ENCODE assay signal across 27 cellular contexts in the genomic region with DNA sequence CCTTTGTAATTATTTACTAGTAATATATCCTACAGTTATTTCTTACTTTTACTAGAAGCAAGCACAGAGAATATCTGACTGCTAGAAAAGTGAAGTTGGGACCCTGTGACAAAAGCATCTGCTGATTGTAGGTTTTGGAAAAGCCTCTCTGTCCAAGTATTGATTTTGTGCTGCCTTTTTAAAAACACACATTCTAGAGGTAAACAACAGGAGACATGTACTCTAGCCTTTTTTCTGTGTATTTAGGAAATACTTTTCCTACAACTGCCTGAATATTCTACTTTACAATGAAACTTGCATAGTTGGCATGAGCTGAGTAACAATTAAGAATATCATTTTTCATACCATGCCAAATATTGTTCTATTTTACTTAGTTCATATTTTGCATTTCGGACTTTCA.
"Had no signal": no experiment of that assay in that cellular context is flagged by ENCODE, and none has a peak within 500 bp of the region (broad histone marks: within the 10 kb centered on the region; RNA-seq: fewer than 3 reads in every experiment).

No MANE protein-coding gene starts in this region.

- H3K4me3 ChIP-seq: stomach, suprapubic skin, testis, thoracic aorta, thyroid gland, tibial artery, tibial nerve, transverse colon, upper lobe of left lung, upper lobe of right lung, uterus, vagina had no signal

- H3K27me3 ChIP-seq: stomach, suprapubic skin, testis, thyroid gland, tibial artery, tibial nerve, transverse colon, upper lobe of left lung, upper lobe of right lung, uterus, vagina had no signal

- ATAC-seq: stimulated activated effector memory CD8-positive, alpha-beta T cell treated with anti-CD3 and anti-CD28 coated beads, Interleukin-12 subunit alpha, Interleukin-12 subunit beta, amount 100 ng/mL, for 72 hours; stimulated activated memory B cell treated with anti-CD40 and anti-IgM and Interleukin-4, amounts not matched to agents 10 μg/mL and 1 μg/mL and 100 μg/mL, for 72 hours; stimulated activated naive B cell treated with anti-CD40 and anti-IgM and Interleukin-4, amounts not matched to agents 10 μg/mL and 1 μg/mL and 100 μg/mL, for 72 hours; stimulated activated naive CD8-positive, alpha-beta T cell treated with anti-CD3 and anti-CD28 coated beads, Interleukin-15, amount 100 ng/mL, for 72 hours; stimulated activated naive CD8-positive, alpha-beta T cell treated with anti-CD3 and anti-CD28 coated beads, Interleukin-15, Interleukin-2, amounts not matched to agents 100 U/mL and 50 U/mL, for 24 hours; upper lobe of right lung had no signal

- H3K27ac ChIP-seq: stomach, suprapubic skin, testis, thoracic aorta, thyroid gland, tibial artery, tibial nerve, transverse colon, upper lobe of left lung, upper lobe of right lung, uterus, vagina had no signal

- H3K36me3 ChIP-seq: stomach, suprapubic skin, thoracic aorta, thyroid gland, tibial artery, tibial nerve, transverse colon, upper lobe of left lung, upper lobe of right lung, uterus, vagina had no signal

- H3K9me3 ChIP-seq: stomach, testis, thoracic aorta, thyroid gland, tibial artery, tibial nerve, transverse colon, upper lobe of left lung, upper lobe of right lung, uterus, vagina had no signal

- DNase-seq: stimulated activated CD4-positive, alpha-beta T cell treated with anti-CD3 and anti-CD28 coated beads, Interleukin-2, amount 100 ng/mL, for 48 hours; stimulated activated CD4-positive, alpha-beta T cell treated with anti-CD3 and anti-CD28 coated beads, Interleukin-4, amount 100 ng/mL, for 1 hour; stimulated activated CD4-positive, alpha-beta T cell treated with anti-CD3 and anti-CD28 coated beads, Interleukin-4, amount 100 ng/mL, for 24 hours; stimulated activated CD4-positive, alpha-beta T cell treated with anti-CD3 and anti-CD28 coated beads, Interleukin-4, amount 100 ng/mL, for 4 hours; stimulated activated CD8-positive, alpha-beta memory T cell treated with anti-CD3 and anti-CD28 coated beads, Interleukin-4, amount 100 ng/mL, for 48 hours; stimulated activated naive B cell treated with anti-CD40 and anti-IgM and Interleukin-4, amounts not matched to agents 10 μg/mL and 1 μg/mL and 100 μg/mL, for 72 hours; stimulated activated naive CD4-positive, alpha-beta T cell; stimulated activated naive CD4-positive, alpha-beta T cell treated with Interleukin-2 at 50 U/mL for 16 hours; stimulated activated naive CD8-positive, alpha-beta T cell treated with anti-CD3 and anti-CD28 coated beads, Interleukin-15, amount 100 ng/mL, for 72 hours; stimulated activated naive CD8-positive, alpha-beta T cell treated with anti-CD3 and anti-CD28 coated beads, Interleukin-15, Interleukin-2, amounts not matched to agents 100 U/mL and 50 U/mL, for 24 hours; stomach; substantia nigra; testis; thyroid gland; tibial artery; transverse colon; trophoblast cell; upper lobe of left lung; upper lobe of right lung; uterus had no signal

- H3K4me1 ChIP-seq: stomach, suprapubic skin, testis, thyroid gland, tibial artery, tibial nerve, transverse colon, upper lobe of left lung, upper lobe of right lung, uterus, vagina had no signal

- FAIRE-seq: urothelium cell line had no signal
